In genomic region chr13:99386911-99387788, GRCh38 we compare ENCODE assay signal across 8 cellular contexts.
DNase-seq lines count a peak whose midpoint lies in the region; ATAC-seq and TF ChIP-seq lines count a peak whose summit lies in the region.

No MANE protein-coding gene starts in this region.

- H3K79me1 ChIP-seq in neuronal stem cell (ENCODE audit: low read depth, low read length), result no peaks in the 10 kb centered on the region

- no peak overlapping the region for H3K14ac ChIP-seq in neuronal stem cell (ENCODE audit: low read length)

- no peak overlapping the region for H2AFZ ChIP-seq in neuronal stem cell (ENCODE audit: low read length)

- peaks cover 71% of the 10 kb centered on the region for H3K4me1 Mint-ChIP-seq in CD8-positive, alpha-beta T cell (ENCODE audit: low read depth)
- peaks cover 66% of the 10 kb centered on the region for H3K4me1 Mint-ChIP-seq in activated CD8-positive, alpha-beta T cell treated with anti-CD3 and anti-CD28 coated beads for 36 hours (ENCODE audit: low read depth)
- no peaks in the 10 kb centered on the region for H3K4me1 Mint-ChIP-seq in endothelial cell (ENCODE audit: unreplicated experiment)

- H3K27me3 Mint-ChIP-seq in CD8-positive, alpha-beta T cell (ENCODE audit: low read depth), result no peaks in the 10 kb centered on the region
- H3K27me3 Mint-ChIP-seq in activated CD8-positive, alpha-beta T cell treated with anti-CD3 and anti-CD28 coated beads for 36 hours, result no peaks in the 10 kb centered on the region
- H3K27me3 Mint-ChIP-seq in endothelial cell (ENCODE audit: unreplicated experiment), result no peaks in the 10 kb centered on the region

- no peak overlapping the region for H3K4ac ChIP-seq in neuronal stem cell (ENCODE audit: low read length)

- H3K9ac ChIP-seq in neuronal stem cell (ENCODE audit: low read depth, low read length, poor library complexity), result no peak overlapping the region

- no peak overlapping the region for H3K27ac ChIP-seq in CD8-positive, alpha-beta T cell (ENCODE audit: low read depth, low read length)
- H3K27ac ChIP-seq in neuronal stem cell (replicated peaks; ENCODE audit: low read length) (peak overlapping the region; percentile 73), upper lobe of left lung (no peak overlapping the region)

- no peak overlapping the region for H2BK15ac ChIP-seq in neuronal stem cell (ENCODE audit: low read length)

- intact Hi-C loops in CD8-positive, alpha-beta T cell (cut with DNase I, micrococcal nuclease), result loop anchor here (1.0 to 5.0 kb wide), 8 partner anchors 30 to 210 kb away; partner anchors contain the start of gene GPR183 (in 1 of the 2)
- intact Hi-C loops in activated CD8-positive, alpha-beta T cell treated with anti-CD3 and anti-CD28 coated beads for 36 hours (cut with micrococcal nuclease), result loop anchor here (1.0 kb wide), 1 partner anchor 50 kb away; no protein-coding TSS in a partner anchor

- no peak for TF ChIP-seq EP300 in upper lobe of left lung (IDR thresholded peaks at IDR 0.05)

- peaks cover 65% of the 10 kb centered on the region for H3K4me1 ChIP-seq in CD8-positive, alpha-beta T cell (ENCODE audit: insufficient read depth, low read length)
- H3K4me1 ChIP-seq in neuronal stem cell (ENCODE audit: control insufficient read depth in 2 of 2, insufficient read depth in 1 of 2, low read depth in 1 of 2, low read length in 2 of 2), result peaks cover 0 to 7% of the 10 kb centered on the region in 2 donors
- H3K4me1 ChIP-seq in upper lobe of left lung, result no peaks in the 10 kb centered on the region

- H3K27me3 ChIP-seq in CD8-positive, alpha-beta T cell (ENCODE audit: insufficient read depth, low read length), result no peaks in the 10 kb centered on the region
- H3K27me3 ChIP-seq in neuronal stem cell (ENCODE audit: control insufficient read depth in 3 of 3, insufficient read depth in 3 of 3, low read depth in 1 of 3, low read length in 3 of 3) (no peaks in the 10 kb centered on the region), upper lobe of left lung (no peaks in the 10 kb centered on the region)

- no peak overlapping the region for H2BK12ac ChIP-seq in neuronal stem cell (ENCODE audit: low read length)

- TF ChIP-seq CTCF in CD8-positive, alpha-beta T cell (IDR thresholded peaks at IDR 0.05), result peak; percentile 95
- peak; percentile 99 for TF ChIP-seq CTCF in activated CD8-positive, alpha-beta T cell treated with anti-CD3 and anti-CD28 coated beads for 36 hours (IDR thresholded peaks at IDR 0.05)
- TF ChIP-seq CTCF in endothelial cell (IDR thresholded peaks at IDR 0.05; ENCODE audit: unreplicated experiment), result peak; percentile 66
- TF ChIP-seq CTCF in upper lobe of left lung (IDR thresholded peaks at IDR 0.05), result peak; percentile 46 to 61 (median 58)

- no peaks in the 10 kb centered on the region for H3K9me3 Mint-ChIP-seq in CD8-positive, alpha-beta T cell
- H3K9me3 Mint-ChIP-seq in activated CD8-positive, alpha-beta T cell treated with anti-CD3 and anti-CD28 coated beads for 36 hours, result no peaks in the 10 kb centered on the region
- H3K9me3 Mint-ChIP-seq in endothelial cell (ENCODE audit: unreplicated experiment), result no peaks in the 10 kb centered on the region

- POLR2A ChIA-PET in CD8-positive, alpha-beta T cell (lab: Charles Lee), result interaction anchor here (0.8 to 2.2 kb wide), 13 partner anchors 12 to 117 kb away, joined by 3 to 9 read pairs (median 4); partner anchors contain the start of gene GPR183
- POLR2A ChIA-PET in activated CD8-positive, alpha-beta T cell treated with anti-CD3 and anti-CD28 coated beads for 36 hours (lab: Charles Lee), result interaction anchor here (0.5 to 4.7 kb wide), 13 partner anchors 10 to 312 kb away, joined by 3 to 30 read pairs (median 3); partner anchors contain the start of gene UBAC2

- CTCF ChIA-PET in CD8-positive, alpha-beta T cell (lab: Charles Lee), result interaction anchor here (0.8 to 18.7 kb wide), 53 partner anchors 9 to 846 kb away, joined by 3 to 306 read pairs (median 6); partner anchors contain the start of gene GPR183
- CTCF ChIA-PET in activated CD8-positive, alpha-beta T cell treated with anti-CD3 and anti-CD28 coated beads for 36 hours (lab: Charles Lee), result interaction anchor here (0.6 to 19.3 kb wide), 71 partner anchors 8 to 517 kb away, joined by 3 to 395 read pairs (median 4); partner anchors contain the start of genes GPR18, GPR183 and UBAC2

- H2BK5ac ChIP-seq in neuronal stem cell (ENCODE audit: low read length), result no peak overlapping the region

- H3K36me3 Mint-ChIP-seq in CD8-positive, alpha-beta T cell, result peaks cover 22% of the 10 kb centered on the region
- H3K36me3 Mint-ChIP-seq in activated CD8-positive, alpha-beta T cell treated with anti-CD3 and anti-CD28 coated beads for 36 hours (ENCODE audit: low read depth), result peaks cover 28% of the 10 kb centered on the region
- H3K36me3 Mint-ChIP-seq in endothelial cell (ENCODE audit: low read depth, unreplicated experiment), result peaks cover 8% of the 10 kb centered on the region

- H3K36me3 ChIP-seq in CD8-positive, alpha-beta T cell (ENCODE audit: insufficient read depth, low read length), result peaks cover 13% of the 10 kb centered on the region
- H3K36me3 ChIP-seq in neuronal stem cell (replicated peaks in 1 of 2; ENCODE audit: control insufficient read depth in 2 of 2, insufficient read depth in 2 of 2, low read length in 2 of 2) (peaks cover 2 to 25% of the 10 kb centered on the region in 2 donors), upper lobe of left lung (peaks cover 0 to 21% (median 10%) of the 10 kb centered on the region in 4 donors)

- H3K4me3 ChIP-seq in CD8-positive, alpha-beta T cell (ENCODE audit: low read depth, low read length), result no peak overlapping the region
- no peak overlapping the region for H3K4me3 ChIP-seq in neuronal stem cell (ENCODE audit: low read length in 2 of 2)
- no peak overlapping the region for H3K4me3 ChIP-seq in upper lobe of left lung

- H3K4me3 Mint-ChIP-seq in CD8-positive, alpha-beta T cell, result peak overlapping the region; percentile 27
- no peak overlapping the region for H3K4me3 Mint-ChIP-seq in activated CD8-positive, alpha-beta T cell treated with anti-CD3 and anti-CD28 coated beads for 36 hours
- no peak overlapping the region for H3K4me3 Mint-ChIP-seq in endothelial cell (ENCODE audit: unreplicated experiment)

- H3K9me3 ChIP-seq in CD8-positive, alpha-beta T cell (ENCODE audit: low read length), result no peaks in the 10 kb centered on the region
- H3K9me3 ChIP-seq in neuronal stem cell (replicated peaks in 1 of 2; ENCODE audit: control insufficient read depth in 2 of 2, insufficient read depth in 1 of 2, low read depth in 1 of 2, low read length in 2 of 2), result no peaks in the 10 kb centered on the region
- H3K9me3 ChIP-seq in upper lobe of left lung, result no peaks in the 10 kb centered on the region

- peak overlapping the region; percentile 98 for H3K27ac Mint-ChIP-seq in CD8-positive, alpha-beta T cell
- H3K27ac Mint-ChIP-seq in activated CD8-positive, alpha-beta T cell treated with anti-CD3 and anti-CD28 coated beads for 36 hours, result peak overlapping the region; percentile 84
- H3K27ac Mint-ChIP-seq in endothelial cell (ENCODE audit: unreplicated experiment), result no peak overlapping the region

- WGBS in neuronal stem cell (ENCODE audit: extremely low coverage in 2 of 2, insufficient read length in 2 of 2, insufficient replicate concordance in 1 of 2), 2 donors, result no CpG with 5 or more reads among the region's 12 CpGs
- 64 to 66% methylated on average over 12 of the region's 12 CpGs for WGBS in upper lobe of left lung, 2 donors

- H4K8ac ChIP-seq in neuronal stem cell (ENCODE audit: low read depth, low read length), result no peak overlapping the region

- H3K4me2 ChIP-seq in neuronal stem cell (ENCODE audit: insufficient read depth, low read length, poor library complexity, severe bottlenecking), result no peak overlapping the region

- no peak overlapping the region for H2BK120ac ChIP-seq in neuronal stem cell (ENCODE audit: low read depth, low read length)

- H3K23ac ChIP-seq in neuronal stem cell (ENCODE audit: low read depth, low read length, poor library complexity), result no peak overlapping the region

- no peak for TF ChIP-seq POLR2A in upper lobe of left lung (IDR thresholded peaks at IDR 0.05)

- no peak overlapping the region for H4K91ac ChIP-seq in neuronal stem cell (ENCODE audit: low read depth, low read length, poor library complexity)

- no peak overlapping the region for H3K18ac ChIP-seq in neuronal stem cell (ENCODE audit: low read length)

- peak; percentile 77 to 95 (median 87) for DNase-seq in CD8-positive, alpha-beta T cell
- peak; percentile 43 for DNase-seq in MV-4-11 (lab: John Stamatoyannopoulos, UW)
- DNase-seq in activated CD8-positive, alpha-beta T cell treated with anti-CD3 and anti-CD28 coated beads for 36 hours, result peak; percentile 92
- peak; percentile 83 for DNase-seq in endothelial cell (ENCODE audit: low spot score)
- peak; percentile 43 for DNase-seq in neuronal stem cell (ENCODE audit: low spot score)
- peak in 1 of 2 donors; percentile 60 for DNase-seq in upper lobe of left lung
- DNase-seq in NCI-H2171 treated with DMSO at 0.1 percent for 48 hours (lab: John Stamatoyannopoulos, UW), result no peak

- no peak overlapping the region for H2AK5ac ChIP-seq in neuronal stem cell (ENCODE audit: low read depth, low read length)

- peak; percentile 21 for ATAC-seq in CD8-positive, alpha-beta T cell
- ATAC-seq in GM21529 (IDR thresholded peaks at IDR 0.05; ENCODE audit: unreplicated experiment) (peak; percentile 59), upper lobe of left lung (ENCODE audit: low FRiP score in 2 of 2) (peak in 1 of 2 donors; percentile 59)
- ATAC-seq in activated CD8-positive, alpha-beta T cell treated with anti-CD3 and anti-CD28 coated beads for 36 hours, result peak; percentile 50
